19 cellular contexts compared by ENCODE assay signal in the genomic region with DNA sequence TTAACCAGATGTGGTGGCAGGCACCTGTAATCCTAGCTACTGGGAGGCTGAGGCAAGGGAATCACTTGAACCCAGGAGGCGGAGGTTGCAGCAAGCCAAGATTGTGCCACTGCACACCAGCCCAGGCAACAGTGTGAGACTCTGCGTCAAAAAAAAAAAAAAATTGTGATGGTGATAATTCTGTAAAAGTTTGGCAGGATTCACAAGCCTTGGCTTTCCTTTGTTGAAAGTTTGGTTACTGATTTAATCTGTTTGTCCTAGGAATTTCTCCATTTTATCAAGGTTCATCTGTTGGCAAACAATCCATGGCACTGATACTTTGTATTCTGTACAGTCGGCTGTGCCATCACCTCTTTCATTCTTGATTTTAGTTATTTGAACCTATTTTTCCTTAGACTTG. TPM values are rescaled to one million over a fixed set of nuclear protein-coding genes. Genes with fewer than 3 reads are reported as not detected.
DNase-seq lines count a peak whose midpoint lies in the region; ATAC-seq and TF ChIP-seq lines count a peak whose summit lies in the region.
"Had no signal": no experiment of that assay in that cellular context is flagged by ENCODE, and none has a peak within 500 bp of the region (broad histone marks: within the 10 kb centered on the region; RNA-seq: fewer than 3 reads in every experiment).

No MANE protein-coding gene starts in this region.

- TF ChIP-seq RAD21 in liver (IDR thresholded peaks at IDR 0.05): no peak

- H3K36me3 ChIP-seq in RWPE2 (ENCODE audit: low read depth) (peaks cover 38% of the 10 kb centered on the region), liver (ENCODE audit: control insufficient read depth in 4 of 4, insufficient read depth in 3 of 4, low read depth in 1 of 4, low read length in 3 of 4) (peaks cover 1 to 27% (median 21%) of the 10 kb centered on the region in 4 donors), sigmoid colon (peaks cover under 1 to 30% (median 22%) of the 10 kb centered on the region in 4 donors), HAP-1 (replicated peaks) (peaks cover 28% of the 10 kb centered on the region)

- no peaks in the 10 kb centered on the region for H3K9me3 Mint-ChIP-seq in activated T-cell treated with anti-CD3 and anti-CD28 coated beads, Interleukin-2, amount 50 U/mL, for 24 hours
- H3K9me3 Mint-ChIP-seq: CD14-positive monocyte; CD4-positive, alpha-beta memory T cell; GM23338 had no signal

- H3K27me3 ChIP-seq in RWPE2 (ENCODE audit: insufficient read depth, poor library complexity, severe bottlenecking): no peaks in the 10 kb centered on the region
- no peaks in the 10 kb centered on the region for H3K27me3 ChIP-seq in liver (ENCODE audit: control insufficient read depth in 4 of 4, insufficient read depth in 4 of 4, low read length in 3 of 4)
- H3K27me3 ChIP-seq in sigmoid colon: peaks cover 0 to 13% (median 0%) of the 10 kb centered on the region in 3 donors
- H3K27me3 ChIP-seq in HAP-1 (ENCODE audit: low read depth): no peaks in the 10 kb centered on the region

- TF ChIP-seq CTCF in RWPE2 (IDR thresholded peaks at IDR 0.05; ENCODE audit: poor library complexity, severe bottlenecking) (no peak), liver (IDR thresholded peaks at IDR 0.05; ENCODE audit: low read depth, low read length, missing input control) (no peak), sigmoid colon (IDR thresholded peaks at IDR 0.05) (no peak)

- no peaks in the 10 kb centered on the region for H3K4me1 Mint-ChIP-seq in activated T-cell treated with anti-CD3 and anti-CD28 coated beads, Interleukin-2, amount 50 U/mL, for 24 hours (ENCODE audit: low read depth)
- H3K4me1 Mint-ChIP-seq: CD14-positive monocyte; CD4-positive, alpha-beta memory T cell had no signal

- H3K9me3 ChIP-seq in RWPE2 (ENCODE audit: severe bottlenecking) (no peaks in the 10 kb centered on the region), liver (ENCODE audit: control insufficient read depth in 4 of 4, low read length in 3 of 4) (no peaks in the 10 kb centered on the region), sigmoid colon (no peaks in the 10 kb centered on the region), HAP-1 (no peaks in the 10 kb centered on the region)
- H3K9me3 ChIP-seq: A549 had no signal

- H3K36me3 Mint-ChIP-seq in activated T-cell treated with anti-CD3 and anti-CD28 coated beads, Interleukin-2, amount 50 U/mL, for 24 hours (ENCODE audit: low read depth): peaks cover 34% of the 10 kb centered on the region

- TF ChIP-seq POLR2A in sigmoid colon (IDR thresholded peaks at IDR 0.05): no peak

- intact Hi-C loops in sigmoid colon (cut with DNase I): no loop called here

- peaks cover 12% of the 10 kb centered on the region for H3K27me3 Mint-ChIP-seq in activated T-cell treated with anti-CD3 and anti-CD28 coated beads, Interleukin-2, amount 50 U/mL, for 24 hours

- no peak overlapping the region for H3K27ac Mint-ChIP-seq in activated T-cell treated with anti-CD3 and anti-CD28 coated beads, Interleukin-2, amount 50 U/mL, for 24 hours
- H3K27ac Mint-ChIP-seq: CD14-positive monocyte, GM23338 had no signal

- 33% methylated on average over 3 of the region's 3 CpGs for WGBS in liver
- WGBS in sigmoid colon, 2 donors: 85 to 91% methylated on average over 3 of the region's 3 CpGs

- H3K9ac ChIP-seq in liver (ENCODE audit: low read depth in 1 of 2, low read length in 2 of 2): no peak overlapping the region

- no peak overlapping the region for H3K27ac ChIP-seq in RWPE2 (ENCODE audit: poor library complexity, severe bottlenecking)
- H3K27ac ChIP-seq in liver (ENCODE audit: low read depth in 1 of 2, low read length in 2 of 2): no peak overlapping the region
- H3K27ac ChIP-seq in sigmoid colon: no peak overlapping the region
- H3K27ac ChIP-seq: 22Rv1, A549 had no signal

- no peak overlapping the region for H3K4me3 Mint-ChIP-seq in activated T-cell treated with anti-CD3 and anti-CD28 coated beads, Interleukin-2, amount 50 U/mL, for 24 hours
- H3K4me3 Mint-ChIP-seq: CD14-positive monocyte; CD4-positive, alpha-beta memory T cell; GM23338 had no signal

- no peak for ATAC-seq in RWPE2 (ENCODE audit: low read depth)
- ATAC-seq: A549, GM23338 had no signal

- no peak for TF ChIP-seq EP300 in sigmoid colon (IDR thresholded peaks at IDR 0.05)

- H3K4me1 ChIP-seq in RWPE2 (ENCODE audit: insufficient read depth, poor library complexity, severe bottlenecking): no peaks in the 10 kb centered on the region
- peaks cover 0 to 17% (median 15%) of the 10 kb centered on the region in 4 donors for H3K4me1 ChIP-seq in liver (ENCODE audit: control insufficient read depth in 4 of 4, insufficient read depth in 4 of 4, low read length in 3 of 4)
- H3K4me1 ChIP-seq in sigmoid colon: no peaks in the 10 kb centered on the region
- H3K4me1 ChIP-seq in HAP-1: no peaks in the 10 kb centered on the region; the same call in 1 of the 2 replicates
- H3K4me1 ChIP-seq: A549 had no signal

- H3K4me3 ChIP-seq in RWPE2 (ENCODE audit: severe bottlenecking): no peak overlapping the region
- no peak overlapping the region for H3K4me3 ChIP-seq in liver (ENCODE audit: low read depth in 1 of 3, low read length in 3 of 3)
- H3K4me3 ChIP-seq in sigmoid colon: no peak overlapping the region
- no peak overlapping the region for H3K4me3 ChIP-seq in HAP-1
- H3K4me3 ChIP-seq: A549, GM23338 had no signal

- DNase-seq in activated T-cell treated with anti-CD3 and anti-CD28 coated beads, Interleukin-2, amount 50 U/mL, for 24 hours: peak; percentile 8
- DNase-seq in activated T-cell treated with anti-CD3 and anti-CD28 coated beads for 4 hours (no peak), RWPE2 (ENCODE audit: low spot score) (peak; percentile 3), sigmoid colon (peak; percentile 32), HAP-1 (ENCODE audit: low spot score in 2 of 2) (no peak), NCI-H2227 (lab: John Stamatoyannopoulos, UW; ENCODE audit: unreplicated experiment) (no peak)
- no peak for DNase-seq in activated CD4-positive, CD25-positive, alpha-beta regulatory T cell (lab: John Stamatoyannopoulos, UW)
- DNase-seq: AML-193; CD4-positive, alpha-beta memory T cell; DMS153; DMS79; GDM1 had no signal

- in situ Hi-C loops in HAP-1 (cut with MboI; ENCODE audit: low sequenced_read_pairs): no loop called here

TF ChIP-seq in liver, 16 proteins besides CTCF, POLR2A, EP300 and RAD21 (continues in another document):
- TF ChIP-seq FOXA2 (IDR thresholded peaks at IDR 0.05) (no peak), YY1 (IDR thresholded peaks at IDR 0.05) (peak; percentile 67), ZBTB33 (IDR thresholded peaks at IDR 0.05) (peak; percentile 59), NR2F2 (IDR thresholded peaks at IDR 0.05) (no peak), SP1 (IDR thresholded peaks at IDR 0.05) (peak; percentile 31), HNF4A (conservative IDR thresholded peaks at IDR 0.05) (peak; percentile 57 to 70), ATF3 (IDR thresholded peaks at IDR 0.05) (no peak), TAF1 (conservative IDR thresholded peaks at IDR 0.05) (no peak), RXRA (IDR thresholded peaks at IDR 0.05) (peak in 1 of 2 donors; percentile 56), FOXA1 (IDR thresholded peaks at IDR 0.05) (no peak)

RNA-seq across cellular contexts. Expression of gene EIF4A3, which starts 15.9 kb away (rescaled TPM):
- total RNA-seq in liver (10 to 100 TPM; 33.8 to 35.1 TPM), sigmoid colon (10 to 100 TPM; 26.6 to 45.1 (median 39.8) TPM)
- polyA plus RNA-seq in liver (10 to 100 TPM; 29.0 to 33.1 TPM), sigmoid colon (10 to 100 TPM; 60.7 to 97.1 (median 85.1) TPM)

RNA-seq across cellular contexts. Expression of gene GAA, which starts 29.6 kb away (rescaled TPM):
- total RNA-seq in liver: 10 to 100 TPM; 21.3 to 31.0 TPM
- polyA plus RNA-seq in liver: 10 to 100 TPM; 43.0 to 58.7 TPM
- 10 to 100 TPM; 38.5 to 74.2 (median 54.4) TPM for total RNA-seq in sigmoid colon
- polyA plus RNA-seq in sigmoid colon: 10 to 100 TPM; 13.8 to 35.7 (median 30.7) TPM

RNA-seq across cellular contexts. Expression of gene CARD14, which starts 38.8 kb away (rescaled TPM):
- total RNA-seq in liver (under 1 TPM; 0.25 to 0.70 TPM), sigmoid colon (not detected)
- polyA plus RNA-seq in liver (under 1 TPM; 0.07 to 0.32 TPM), sigmoid colon (1 to 10 TPM in 2 of 3 donors, under 1 TPM in 1; 0.23 to 1.8 (median 1.5) TPM)
- total RNA-seq: Daoy had no signal
- polyA plus RNA-seq: BJ had no signal

Comparison
In these comparisons a context has a peak if more than half of its experiments do, and no peak if none do; other contexts are left out.
1. DNase-seq: peak in activated T-cell treated with anti-CD3 and anti-CD28 coated beads, Interleukin-2, amount 50 U/mL, for 24 hours (single experiment), RWPE2 (single experiment) and sigmoid colon (single experiment); none in activated T-cell treated with anti-CD3 and anti-CD28 coated beads for 4 hours (single experiment), HAP-1 (0 of 2), activated CD4-positive, CD25-positive, alpha-beta regulatory T cell (0 of 4) and NCI-H2227 (single experiment).